8 cellular contexts compared by ENCODE assay signal in the genomic region with DNA sequence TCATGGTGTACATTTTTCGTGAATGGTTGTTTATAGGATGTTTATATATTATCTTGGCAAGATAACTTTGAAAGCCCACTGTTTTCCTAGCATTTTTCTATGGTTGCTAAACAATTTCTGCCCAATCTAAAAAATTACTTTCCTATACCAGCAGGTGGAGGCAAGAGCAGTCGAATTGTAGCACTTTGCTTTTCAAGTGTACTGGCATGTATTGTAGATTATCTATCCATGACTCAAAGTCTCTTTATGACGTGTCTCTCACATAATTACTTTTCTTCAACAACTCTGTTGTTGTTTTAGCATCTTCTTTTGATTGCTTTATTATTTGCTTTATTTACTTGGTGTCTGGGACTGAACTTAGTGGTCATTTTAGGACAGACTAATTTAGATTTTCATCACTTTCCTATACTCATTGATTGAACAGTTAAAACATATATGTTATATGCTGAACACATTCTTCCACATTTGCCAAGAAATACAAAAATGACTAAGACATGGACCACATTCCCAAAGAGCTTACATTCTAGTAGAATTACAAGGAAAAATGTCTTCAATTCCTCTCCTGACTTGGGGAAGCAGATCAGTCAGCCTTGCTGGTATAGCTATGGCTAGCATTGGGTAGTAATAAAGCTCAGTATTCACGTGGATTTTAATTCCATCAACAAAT. TPM values are rescaled to one million over a fixed set of nuclear protein-coding genes. Genes with fewer than 3 reads are reported as not detected.
DNase-seq lines count a peak whose midpoint lies in the region; ATAC-seq, FAIRE-seq and TF ChIP-seq lines count a peak whose summit lies in the region.

No MANE protein-coding gene starts in this region.

- H3K27me3 ChIP-seq in Loucy (ENCODE audit: insufficient read depth, low read length, poor library complexity, severe bottlenecking), result no peaks in the 10 kb centered on the region

- peaks cover 14% of the 10 kb centered on the region for H3K36me3 Mint-ChIP-seq in WTC11
- H3K36me3 Mint-ChIP-seq in stimulated activated naive B cell treated with anti-CD40 and anti-IgM and Interleukin-4, amounts not matched to agents 10 μg/mL and 1 μg/mL and 100 μg/mL, for 72 hours, result peaks cover 8 to 18% of the 10 kb centered on the region in 2 donors

- no peak; the same call in 1 of the 2 replicates for ATAC-seq in WTC11
- ATAC-seq in stimulated activated naive B cell treated with anti-CD40 and anti-IgM and Interleukin-4, amounts not matched to agents 10 μg/mL and 1 μg/mL and 100 μg/mL, for 72 hours (replicated peaks), result peak; percentile 74 to 77

- H3K4me3 Mint-ChIP-seq in WTC11, result no peak overlapping the region
- H3K4me3 Mint-ChIP-seq in stimulated activated naive B cell treated with anti-CD40 and anti-IgM and Interleukin-4, amounts not matched to agents 10 μg/mL and 1 μg/mL and 100 μg/mL, for 72 hours, result no peak overlapping the region

- no peak overlapping the region for H3K4me3 ChIP-seq in Loucy (ENCODE audit: low read length, poor library complexity, severe bottlenecking)

- H4K20me1 ChIP-seq in Loucy (ENCODE audit: insufficient read depth, low read length, poor library complexity, severe bottlenecking), result no peaks in the 10 kb centered on the region

- peak; percentile 1 for DNase-seq in GF-D8 (lab: John Stamatoyannopoulos, UW)
- no peak for DNase-seq in H54 (ENCODE audit: insufficient read length, low spot score)
- no peak for DNase-seq in WTC11 (ENCODE audit: low spot score)
- peak; percentile 68 for DNase-seq in foreskin melanocyte
- DNase-seq in stimulated activated naive B cell treated with anti-CD40 and anti-IgM and Interleukin-4, amounts not matched to agents 10 μg/mL and 1 μg/mL and 100 μg/mL, for 72 hours, result no peak
- no peak for DNase-seq in islet precursor cell

- FAIRE-seq in A204.1 (lab: Jason Lieb, UNC), result peak; percentile 91
- FAIRE-seq in H54 (lab: Jason Lieb, UNC), result peak; percentile 92

- peaks cover 14% of the 10 kb centered on the region for H3K9me3 Mint-ChIP-seq in WTC11
- peaks cover 0 to 5% of the 10 kb centered on the region in 2 donors for H3K9me3 Mint-ChIP-seq in stimulated activated naive B cell treated with anti-CD40 and anti-IgM and Interleukin-4, amounts not matched to agents 10 μg/mL and 1 μg/mL and 100 μg/mL, for 72 hours

- H3K9ac ChIP-seq in Loucy (ENCODE audit: low read depth, low read length, poor library complexity, severe bottlenecking), result no peak overlapping the region

- no peaks in the 10 kb centered on the region for H3K4me1 Mint-ChIP-seq in WTC11
- H3K4me1 Mint-ChIP-seq in stimulated activated naive B cell treated with anti-CD40 and anti-IgM and Interleukin-4, amounts not matched to agents 10 μg/mL and 1 μg/mL and 100 μg/mL, for 72 hours, result peaks cover 0 to 11% of the 10 kb centered on the region in 2 donors

- H3K79me2 ChIP-seq in Loucy (ENCODE audit: insufficient read depth, low read length), result no peaks in the 10 kb centered on the region

- no peaks in the 10 kb centered on the region for H3K27me3 Mint-ChIP-seq in WTC11 (ENCODE audit: low read depth)
- H3K27me3 Mint-ChIP-seq in stimulated activated naive B cell treated with anti-CD40 and anti-IgM and Interleukin-4, amounts not matched to agents 10 μg/mL and 1 μg/mL and 100 μg/mL, for 72 hours, result no peaks in the 10 kb centered on the region

- no peaks in the 10 kb centered on the region for H3K36me3 ChIP-seq in Loucy (ENCODE audit: insufficient read depth, low read length)

- CTCF ChIA-PET in WTC11 (lab: Charles Lee), result interaction anchor here (0.5 to 1.0 kb wide), 2 partner anchors 21 kb away, joined by 3 read pairs; a partner anchor contains a TSS

- H2AFZ ChIP-seq in Loucy (ENCODE audit: low read length), result no peak overlapping the region

- H3K4me2 ChIP-seq in Loucy (ENCODE audit: low read depth, low read length, poor library complexity, severe bottlenecking), result no peak overlapping the region

- no peak for TF ChIP-seq POLR2A in H54 (IDR thresholded peaks at IDR 0.05; ENCODE audit: low read depth, low read length)

- H3K4me1 ChIP-seq in Loucy (ENCODE audit: insufficient read depth, low read length, poor library complexity, severe bottlenecking), result no peaks in the 10 kb centered on the region

- no peak overlapping the region for H3K27ac Mint-ChIP-seq in WTC11
- no peak overlapping the region for H3K27ac Mint-ChIP-seq in stimulated activated naive B cell treated with anti-CD40 and anti-IgM and Interleukin-4, amounts not matched to agents 10 μg/mL and 1 μg/mL and 100 μg/mL, for 72 hours

- H3K9me2 ChIP-seq in Loucy (replicated peaks; ENCODE audit: low read depth, low read length), result no peaks in the 10 kb centered on the region

- no peaks in the 10 kb centered on the region for H3F3A ChIP-seq in Loucy (ENCODE audit: low read depth)

- POLR2A ChIA-PET in WTC11 (lab: Charles Lee), result no interaction called here

- no peaks in the 10 kb centered on the region for H3K9me3 ChIP-seq in Loucy (ENCODE audit: insufficient read depth, low read depth, low read length)

- TF ChIP-seq CTCF in Loucy (conservative IDR thresholded peaks at IDR 0.05; ENCODE audit: low read length) (peak; percentile 82), WTC11 (IDR thresholded peaks at IDR 0.05) (0 out of 2 replicates have a peak, but pooled peaks have one; percentile 26)

TF ChIP-seq in WTC11, 78 proteins besides CTCF, POLR2A, EP300 and RAD21 (continues in another document):
- TF ChIP-seq JUN (CRISPR knock-in tag; IDR thresholded peaks at IDR 0.05) (no peak), FOXK1 (CRISPR knock-in tag; IDR thresholded peaks at IDR 0.05) (no peak), RELA (CRISPR knock-in tag; IDR thresholded peaks at IDR 0.05; ENCODE audit: borderline replicate concordance) (no peak), FOXP1 (CRISPR knock-in tag; IDR thresholded peaks at IDR 0.05; ENCODE audit: borderline replicate concordance) (no peak), NR2C2 (CRISPR knock-in tag; IDR thresholded peaks at IDR 0.05) (no peak), KAT7 (CRISPR knock-in tag; IDR thresholded peaks at IDR 0.05; ENCODE audit: borderline replicate concordance) (no peak), SMAD3 (CRISPR knock-in tag; IDR thresholded peaks at IDR 0.05; ENCODE audit: borderline replicate concordance) (no peak), CREB1 (CRISPR knock-in tag; IDR thresholded peaks at IDR 0.05) (no peak), NR1H2 (CRISPR knock-in tag; IDR thresholded peaks at IDR 0.05) (no peak), ATF1 (CRISPR knock-in tag; IDR thresholded peaks at IDR 0.05) (no peak), TEAD1 (CRISPR knock-in tag; IDR thresholded peaks at IDR 0.05) (no peak), ESRRA (CRISPR knock-in tag; IDR thresholded peaks at IDR 0.05; ENCODE audit: borderline replicate concordance) (no peak), TCF7 (CRISPR knock-in tag; IDR thresholded peaks at IDR 0.05; ENCODE audit: low read depth) (no peak)
- TF ChIP-seq, protein P1, sequence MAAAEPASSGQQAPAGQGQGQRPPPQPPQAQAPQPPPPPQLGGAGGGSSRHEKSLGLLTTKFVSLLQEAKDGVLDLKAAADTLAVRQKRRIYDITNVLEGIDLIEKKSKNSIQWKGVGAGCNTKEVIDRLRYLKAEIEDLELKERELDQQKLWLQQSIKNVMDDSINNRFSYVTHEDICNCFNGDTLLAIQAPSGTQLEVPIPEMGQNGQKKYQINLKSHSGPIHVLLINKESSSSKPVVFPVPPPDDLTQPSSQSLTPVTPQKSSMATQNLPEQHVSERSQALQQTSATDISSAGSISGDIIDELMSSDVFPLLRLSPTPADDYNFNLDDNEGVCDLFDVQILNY (CRISPR knock-in tag; IDR thresholded peaks at IDR 0.05), result no peak
- TF ChIP-seq, protein P2, sequence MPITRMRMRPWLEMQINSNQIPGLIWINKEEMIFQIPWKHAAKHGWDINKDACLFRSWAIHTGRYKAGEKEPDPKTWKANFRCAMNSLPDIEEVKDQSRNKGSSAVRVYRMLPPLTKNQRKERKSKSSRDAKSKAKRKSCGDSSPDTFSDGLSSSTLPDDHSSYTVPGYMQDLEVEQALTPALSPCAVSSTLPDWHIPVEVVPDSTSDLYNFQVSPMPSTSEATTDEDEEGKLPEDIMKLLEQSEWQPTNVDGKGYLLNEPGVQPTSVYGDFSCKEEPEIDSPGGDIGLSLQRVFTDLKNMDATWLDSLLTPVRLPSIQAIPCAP (CRISPR knock-in tag; IDR thresholded peaks at IDR 0.05), result no peak
- TF ChIP-seq, protein P3, sequence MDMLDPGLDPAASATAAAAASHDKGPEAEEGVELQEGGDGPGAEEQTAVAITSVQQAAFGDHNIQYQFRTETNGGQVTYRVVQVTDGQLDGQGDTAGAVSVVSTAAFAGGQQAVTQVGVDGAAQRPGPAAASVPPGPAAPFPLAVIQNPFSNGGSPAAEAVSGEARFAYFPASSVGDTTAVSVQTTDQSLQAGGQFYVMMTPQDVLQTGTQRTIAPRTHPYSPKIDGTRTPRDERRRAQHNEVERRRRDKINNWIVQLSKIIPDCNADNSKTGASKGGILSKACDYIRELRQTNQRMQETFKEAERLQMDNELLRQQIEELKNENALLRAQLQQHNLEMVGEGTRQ (CRISPR knock-in tag; IDR thresholded peaks at IDR 0.05), result no peak
- TF ChIP-seq, protein P4, sequence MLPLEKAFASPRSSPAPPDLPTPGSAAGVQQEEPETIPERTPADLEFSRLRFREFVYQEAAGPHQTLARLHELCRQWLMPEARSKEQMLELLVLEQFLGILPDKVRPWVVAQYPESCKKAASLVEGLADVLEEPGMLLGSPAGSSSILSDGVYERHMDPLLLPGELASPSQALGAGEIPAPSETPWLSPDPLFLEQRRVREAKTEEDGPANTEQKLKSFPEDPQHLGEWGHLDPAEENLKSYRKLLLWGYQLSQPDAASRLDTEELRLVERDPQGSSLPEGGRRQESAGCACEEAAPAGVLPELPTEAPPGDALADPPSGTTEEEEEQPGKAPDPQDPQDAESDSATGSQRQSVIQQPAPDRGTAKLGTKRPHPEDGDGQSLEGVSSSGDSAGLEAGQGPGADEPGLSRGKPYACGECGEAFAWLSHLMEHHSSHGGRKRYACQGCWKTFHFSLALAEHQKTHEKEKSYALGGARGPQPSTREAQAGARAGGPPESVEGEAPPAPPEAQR (CRISPR knock-in tag; IDR thresholded peaks at IDR 0.05), result no peak
- TF ChIP-seq, protein P5, sequence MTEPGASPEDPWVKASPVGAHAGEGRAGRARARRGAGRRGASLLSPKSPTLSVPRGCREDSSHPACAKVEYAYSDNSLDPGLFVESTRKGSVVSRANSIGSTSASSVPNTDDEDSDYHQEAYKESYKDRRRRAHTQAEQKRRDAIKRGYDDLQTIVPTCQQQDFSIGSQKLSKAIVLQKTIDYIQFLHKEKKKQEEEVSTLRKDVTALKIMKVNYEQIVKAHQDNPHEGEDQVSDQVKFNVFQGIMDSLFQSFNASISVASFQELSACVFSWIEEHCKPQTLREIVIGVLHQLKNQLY (CRISPR knock-in tag; IDR thresholded peaks at IDR 0.05), result no peak

RNA-seq across cellular contexts. Expression of a gene that starts 20.7 kb away (rescaled TPM):
- total RNA-seq in WTC11 (2021), result 140 to 163 TPM (median 141 TPM) in 3 replicates

RNA-seq across cellular contexts. Expression of a gene that starts 20.8 kb away (rescaled TPM):
- total RNA-seq in WTC11 (2021), result 11.8 to 13.5 TPM (median 12.7 TPM) in 3 replicates

Comparison
In these comparisons a context has a peak if more than half of its experiments do, and no peak if none do; other contexts are left out.
1. DNase-seq: peak in GF-D8 (single experiment) and foreskin melanocyte (single experiment); none in H54 (single experiment), WTC11 (single experiment), stimulated activated naive B cell treated with anti-CD40 and anti-IgM and Interleukin-4, amounts not matched to agents 10 μg/mL and 1 μg/mL and 100 μg/mL, for 72 hours (single experiment) and islet precursor cell (single experiment).